In the genomic region with DNA sequence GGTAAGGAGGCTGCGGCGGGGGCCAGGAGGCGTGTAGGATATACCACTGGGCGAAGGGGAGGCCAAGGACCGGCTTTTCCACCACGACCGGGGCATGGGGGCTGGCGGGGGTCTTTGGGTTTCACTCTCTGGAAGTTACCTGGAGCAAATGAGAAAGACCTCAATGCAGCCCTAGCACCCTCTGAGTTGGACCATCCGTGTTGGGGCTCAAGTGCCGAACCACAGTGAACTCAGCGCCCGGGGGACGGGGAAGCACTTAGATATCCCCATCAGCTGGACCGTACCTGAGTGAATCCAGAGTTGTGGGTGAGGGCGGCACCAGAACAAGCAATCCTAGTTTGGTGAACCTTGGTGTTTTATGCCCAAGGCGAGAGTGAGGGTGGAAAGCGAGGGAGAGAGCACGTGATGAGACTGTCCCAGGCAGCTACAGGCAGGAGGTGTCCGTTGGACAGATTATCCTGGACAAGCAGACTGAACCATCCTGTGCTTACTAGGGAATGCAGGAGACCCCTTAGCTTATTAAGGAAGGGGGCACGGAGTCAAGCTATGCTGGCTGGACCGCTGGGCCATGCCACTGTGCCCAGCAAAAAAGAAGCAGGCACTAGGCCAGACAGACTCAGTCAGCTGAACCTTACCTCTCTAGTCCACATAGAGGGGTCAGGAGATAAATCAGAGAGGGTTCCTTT, we compare ENCODE assay signal across 8 cellular contexts. TPM values are rescaled to one million over a fixed set of nuclear protein-coding genes. Genes with fewer than 3 reads are reported as not detected.
DNase-seq lines count a peak whose midpoint lies in the region; ATAC-seq and TF ChIP-seq lines count a peak whose summit lies in the region.

No MANE protein-coding gene starts in this region.

- peak overlapping the region; percentile 99 for H3K27ac Mint-ChIP-seq in GM23338
- peak overlapping the region; percentile 99 for H3K27ac Mint-ChIP-seq in WTC11

- peak overlapping the region; percentile 100 for H3K4me3 Mint-ChIP-seq in GM23338
- peak overlapping the region; percentile 100 for H3K4me3 Mint-ChIP-seq in WTC11

- H3K9me3 ChIP-seq in gastroesophageal sphincter: no peaks in the 10 kb centered on the region

- H3K27me3 ChIP-seq in GM23338 (ENCODE audit: insufficient read depth) (no peaks in the 10 kb centered on the region), gastroesophageal sphincter (no peaks in the 10 kb centered on the region)

- H3K36me3 Mint-ChIP-seq in GM23338 (ENCODE audit: low read depth): peaks cover 25% of the 10 kb centered on the region
- H3K36me3 Mint-ChIP-seq in WTC11: peaks cover 18% of the 10 kb centered on the region

- H3K9me3 Mint-ChIP-seq in GM23338 (no peaks in the 10 kb centered on the region), WTC11 (no peaks in the 10 kb centered on the region)

- H3K4me1 ChIP-seq in GM23338 (ENCODE audit: insufficient read depth) (peaks cover 5% of the 10 kb centered on the region; the same call in 1 of the 2 replicates), gastroesophageal sphincter (peaks cover 4 to 48% (median 20%) of the 10 kb centered on the region in 3 donors)

- H3K27ac ChIP-seq in GM23338 (ENCODE audit: low read depth): no peak overlapping the region
- H3K27ac ChIP-seq in gastroesophageal sphincter: peak overlapping the region; percentile 51 to 90 (median 84)

- 0 to 24% methylated on average over 5 to 7 of the region's 21 CpGs for WGBS in gastroesophageal sphincter (ENCODE audit: low coverage in 1 of 2), 2 donors

- H4K20me1 ChIP-seq in GM23338 (replicated peaks; ENCODE audit: insufficient read depth): peaks cover 10% of the 10 kb centered on the region

- peaks cover 11% of the 10 kb centered on the region for H3K27me3 Mint-ChIP-seq in GM23338 (ENCODE audit: insufficient read depth, low read depth, poor library complexity)
- H3K27me3 Mint-ChIP-seq in WTC11 (ENCODE audit: low read depth): no peaks in the 10 kb centered on the region; the same call in 1 of the 2 replicates

- TF ChIP-seq POLR2A in gastroesophageal sphincter (IDR thresholded peaks at IDR 0.05): no peak

- H3K4me1 Mint-ChIP-seq in GM23338 (peaks cover 12% of the 10 kb centered on the region), WTC11 (peaks cover 21% of the 10 kb centered on the region)

- H2AFZ ChIP-seq in GM23338: no peak overlapping the region

- POLR2A ChIA-PET in WTC11 (lab: Charles Lee): interaction anchor here (0.6 to 5.3 kb wide), 7 partner anchors 14 to 153 kb away, joined by 3 to 44 read pairs (median 4); a partner anchor contains a TSS

- CTCF ChIA-PET in WTC11 (lab: Charles Lee): interaction anchor here (0.5 to 1.8 kb wide), 15 partner anchors 14 to 926 kb away, joined by 3 to 17 read pairs (median 4); a partner anchor contains a TSS

- ATAC-seq in GM23338: peak; percentile 0; the same call in 2 of the 3 replicates
- ATAC-seq in WTC11: no peak
- ATAC-seq in gastroesophageal sphincter: peak; percentile 2
- ATAC-seq in sciatic nerve: no peak
- ATAC-seq in HG03520 (IDR thresholded peaks at IDR 0.05; ENCODE audit: unreplicated experiment): no peak

- intact Hi-C loops in sciatic nerve (cut with DNase I): no loop called here

- peaks cover 5% of the 10 kb centered on the region; the same call in 1 of the 2 replicates for H3F3A ChIP-seq in GM23338 (replicated peaks; ENCODE audit: low read depth)

- DNase-seq in GM23338 (ENCODE audit: low spot score) (no peak), WTC11 (ENCODE audit: low spot score) (no peak), skeletal muscle cell (ENCODE audit: low read depth) (no peak), NCI-H2029 (lab: John Stamatoyannopoulos, UW) (no peak), SIG-M5 treated with dmso at 0.1 percent for 504 hours (lab: John Stamatoyannopoulos, UW; ENCODE audit: unreplicated experiment) (no peak), sciatic nerve (ENCODE audit: low spot score) (no peak)

- TF ChIP-seq EP300 in gastroesophageal sphincter (IDR thresholded peaks at IDR 0.05): no peak

- no peaks in the 10 kb centered on the region for H3K9me2 ChIP-seq in GM23338 (ENCODE audit: insufficient read depth)

- peak overlapping the region; percentile 57 for H3K4me3 ChIP-seq in GM23338
- H3K4me3 ChIP-seq in gastroesophageal sphincter: peak overlapping the region; percentile 56 to 81
- H3K4me3 ChIP-seq in skeletal muscle cell (ENCODE audit: low read depth, low read length): peak overlapping the region; percentile 98

- peak overlapping the region; percentile 93 for H3K4me2 ChIP-seq in GM23338

- peaks cover 27% of the 10 kb centered on the region for H3K79me2 ChIP-seq in GM23338 (replicated peaks; ENCODE audit: insufficient read depth)

- no peaks in the 10 kb centered on the region; the same call in 1 of the 2 replicates for H3K36me3 ChIP-seq in GM23338 (ENCODE audit: insufficient read depth)
- H3K36me3 ChIP-seq in gastroesophageal sphincter: peaks cover 0 to 45% of the 10 kb centered on the region in 2 donors

- no peak for TF ChIP-seq CTCF in GM23338 (conservative IDR thresholded peaks at IDR 0.05; ENCODE audit: low read depth in 2 of 2)
- no peak for TF ChIP-seq CTCF in WTC11 (IDR thresholded peaks at IDR 0.05)
- TF ChIP-seq CTCF in gastroesophageal sphincter (IDR thresholded peaks at IDR 0.05): no peak

TF ChIP-seq in GM23338, 12 proteins besides CTCF, POLR2A, EP300 and RAD21 (continues in another document):
- TF ChIP-seq ZNF114 (CRISPR knock-in tag; IDR thresholded peaks at IDR 0.05): no peak
- TF ChIP-seq NANOG (IDR thresholded peaks at IDR 0.05; ENCODE audit: borderline replicate concordance): no peak
- TF ChIP-seq CREB1 (CRISPR knock-in tag; IDR thresholded peaks at IDR 0.05; ENCODE audit: low read depth): no peak

TF ChIP-seq in WTC11, 78 proteins besides CTCF, POLR2A, EP300 and RAD21 (continues in another document):
- TF ChIP-seq ZBTB21 (CRISPR knock-in tag; IDR thresholded peaks at IDR 0.05; ENCODE audit: borderline replicate concordance) (no peak), SMAD4 (CRISPR knock-in tag; IDR thresholded peaks at IDR 0.05) (no peak), FOXJ3 (CRISPR knock-in tag; IDR thresholded peaks at IDR 0.05; ENCODE audit: borderline replicate concordance) (no peak), ZNF219 (CRISPR knock-in tag; IDR thresholded peaks at IDR 0.05; ENCODE audit: borderline replicate concordance) (no peak), ATF1 (CRISPR knock-in tag; IDR thresholded peaks at IDR 0.05) (no peak), OVOL2 (CRISPR knock-in tag; IDR thresholded peaks at IDR 0.05; ENCODE audit: borderline replicate concordance) (no peak)
- TF ChIP-seq, protein P1, sequence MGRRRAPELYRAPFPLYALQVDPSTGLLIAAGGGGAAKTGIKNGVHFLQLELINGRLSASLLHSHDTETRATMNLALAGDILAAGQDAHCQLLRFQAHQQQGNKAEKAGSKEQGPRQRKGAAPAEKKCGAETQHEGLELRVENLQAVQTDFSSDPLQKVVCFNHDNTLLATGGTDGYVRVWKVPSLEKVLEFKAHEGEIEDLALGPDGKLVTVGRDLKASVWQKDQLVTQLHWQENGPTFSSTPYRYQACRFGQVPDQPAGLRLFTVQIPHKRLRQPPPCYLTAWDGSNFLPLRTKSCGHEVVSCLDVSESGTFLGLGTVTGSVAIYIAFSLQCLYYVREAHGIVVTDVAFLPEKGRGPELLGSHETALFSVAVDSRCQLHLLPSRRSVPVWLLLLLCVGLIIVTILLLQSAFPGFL (CRISPR knock-in tag; IDR thresholded peaks at IDR 0.05; ENCODE audit: borderline replicate concordance): no peak
- TF ChIP-seq, protein P2, sequence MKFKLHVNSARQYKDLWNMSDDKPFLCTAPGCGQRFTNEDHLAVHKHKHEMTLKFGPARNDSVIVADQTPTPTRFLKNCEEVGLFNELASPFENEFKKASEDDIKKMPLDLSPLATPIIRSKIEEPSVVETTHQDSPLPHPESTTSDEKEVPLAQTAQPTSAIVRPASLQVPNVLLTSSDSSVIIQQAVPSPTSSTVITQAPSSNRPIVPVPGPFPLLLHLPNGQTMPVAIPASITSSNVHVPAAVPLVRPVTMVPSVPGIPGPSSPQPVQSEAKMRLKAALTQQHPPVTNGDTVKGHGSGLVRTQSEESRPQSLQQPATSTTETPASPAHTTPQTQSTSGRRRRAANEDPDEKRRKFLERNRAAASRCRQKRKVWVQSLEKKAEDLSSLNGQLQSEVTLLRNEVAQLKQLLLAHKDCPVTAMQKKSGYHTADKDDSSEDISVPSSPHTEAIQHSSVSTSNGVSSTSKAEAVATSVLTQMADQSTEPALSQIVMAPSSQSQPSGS (CRISPR knock-in tag; IDR thresholded peaks at IDR 0.05; ENCODE audit: borderline replicate concordance, low read depth): no peak
- TF ChIP-seq, protein P3, sequence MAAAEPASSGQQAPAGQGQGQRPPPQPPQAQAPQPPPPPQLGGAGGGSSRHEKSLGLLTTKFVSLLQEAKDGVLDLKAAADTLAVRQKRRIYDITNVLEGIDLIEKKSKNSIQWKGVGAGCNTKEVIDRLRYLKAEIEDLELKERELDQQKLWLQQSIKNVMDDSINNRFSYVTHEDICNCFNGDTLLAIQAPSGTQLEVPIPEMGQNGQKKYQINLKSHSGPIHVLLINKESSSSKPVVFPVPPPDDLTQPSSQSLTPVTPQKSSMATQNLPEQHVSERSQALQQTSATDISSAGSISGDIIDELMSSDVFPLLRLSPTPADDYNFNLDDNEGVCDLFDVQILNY (CRISPR knock-in tag; IDR thresholded peaks at IDR 0.05): no peak

RNA-seq across cellular contexts. Expression of a gene that starts 0.5 kb away (rescaled TPM):
- 75.3 and 109 TPM in 2 replicates for total RNA-seq in GM23338 (2014; rRNA removed; shearing (Covaris generic))
- 89.5 and 90.4 TPM in 2 replicates for polyA plus RNA-seq in GM23338 (2016; fragmentation: Nextera tagmentation; extraction: Ambion mirVana)
- total RNA-seq in WTC11 (2021): 104 to 110 TPM (median 104 TPM) in 3 replicates
- 10 to 100 TPM; 47.3 to 58.2 (median 55.8) TPM for total RNA-seq in gastroesophageal sphincter
- total RNA-seq in sciatic nerve: 30.1 TPM

RNA-seq across cellular contexts. Expression of a gene that starts 3.3 kb away (rescaled TPM):
- total RNA-seq in GM23338 (2014; rRNA removed; shearing (Covaris generic)): 170 and 171 TPM in 2 replicates
- polyA plus RNA-seq in GM23338 (2016; fragmentation: Nextera tagmentation; extraction: Ambion mirVana): 254 and 257 TPM in 2 replicates
- total RNA-seq in WTC11 (2021): 165 to 172 TPM (median 167 TPM) in 3 replicates
- 100 to 1,000 TPM; 364 to 432 (median 398) TPM for total RNA-seq in gastroesophageal sphincter
- 128 TPM for total RNA-seq in sciatic nerve

RNA-seq across cellular contexts. Expression of a gene that starts 13.8 kb away (rescaled TPM):
- total RNA-seq in GM23338 (2014; rRNA removed; shearing (Covaris generic)): 7.5 and 10.4 TPM in 2 replicates
- 1.2 and 1.3 TPM in 2 replicates for polyA plus RNA-seq in GM23338 (2016; fragmentation: Nextera tagmentation; extraction: Ambion mirVana)
- total RNA-seq in WTC11 (2021) (3.3 to 4.7 TPM (median 4.1 TPM) in 3 replicates), gastroesophageal sphincter (not detected), sciatic nerve (not detected)

RNA-seq across cellular contexts. Expression of a gene that starts 14.1 kb away (rescaled TPM):
- 83.0 and 85.9 TPM in 2 replicates for total RNA-seq in GM23338 (2014; rRNA removed; shearing (Covaris generic))
- polyA plus RNA-seq in GM23338 (2016; fragmentation: Nextera tagmentation; extraction: Ambion mirVana): 35.8 and 37.1 TPM in 2 replicates
- total RNA-seq in WTC11 (2021) (90.9 to 105 TPM (median 94.4 TPM) in 3 replicates), gastroesophageal sphincter (10 to 100 TPM; 52.0 to 89.2 (median 76.1) TPM), sciatic nerve (70.6 TPM)

RNA-seq across cellular contexts. Expression of a gene that starts 37.5 kb away (rescaled TPM):
- total RNA-seq in GM23338 (2014; rRNA removed; shearing (Covaris generic)): 85.3 and 86.4 TPM in 2 replicates
- 46.9 and 56.9 TPM in 2 replicates for polyA plus RNA-seq in GM23338 (2016; fragmentation: Nextera tagmentation; extraction: Ambion mirVana)
- total RNA-seq in WTC11 (2021): 70.0 to 83.3 TPM (median 81.4 TPM) in 3 replicates
- total RNA-seq in gastroesophageal sphincter: 10 to 100 TPM; 13.5 to 24.1 (median 14.6) TPM
- 45.1 TPM for total RNA-seq in sciatic nerve

Comparison
In these comparisons a context has a peak if more than half of its experiments do, and no peak if none do; other contexts are left out.
1. ATAC-seq: peak in GM23338 (single experiment) and gastroesophageal sphincter (single experiment); none in WTC11 (single experiment), sciatic nerve (single experiment) and HG03520 (single experiment).
2. Peak in every context shown above with its lines, with median percentiles within 50 percentile points of each other: H3K4me3 ChIP-seq.